18 cellular contexts compared by ENCODE assay signal in genomic region chr9:22065431-22065830, GRCh38. TPM values are rescaled to one million over a fixed set of nuclear protein-coding genes. Genes with fewer than 3 reads are reported as not detected.
"Had no signal": no experiment of that assay in that cellular context is flagged by ENCODE, and none has a peak within 500 bp of the region (broad histone marks: within the 10 kb centered on the region; RNA-seq: fewer than 3 reads in every experiment).

No MANE protein-coding gene starts in this region.

- H3K9me3 ChIP-seq: gastroesophageal sphincter, heart left ventricle, left ventricle myocardium inferior, thoracic aorta, upper lobe of left lung had no signal

- H3K27ac Mint-ChIP-seq: activated T-cell treated with anti-CD3 and anti-CD28 coated beads, Interleukin-2, amount 50 U/mL, for 72 hours; progenitor cell of endocrine pancreas had no signal

- ATAC-seq: esophagus mucosa, gastroesophageal sphincter, heart left ventricle, right cardiac atrium had no signal

- DNase-seq: activated gamma-delta T cell treated with Interleukin-2 at 50 U/mL for 16 hours; activated T-cell treated with anti-CD3 and anti-CD28 coated beads, Interleukin-2, amount 50 U/mL, for 72 hours; aorta; cortex of kidney; heart left ventricle; left ventricle myocardium inferior; right cardiac atrium; stimulated activated CD4-positive, alpha-beta T cell treated with anti-CD3 and anti-CD28 coated beads, Interleukin-15, amount 100 ng/mL, for 24 hours; stimulated activated CD4-positive, alpha-beta T cell treated with anti-CD3 and anti-CD28 coated beads, Interleukin-2, amount 100 ng/mL, for 48 hours; T1000; upper lobe of left lung had no signal

- H3K36me3 ChIP-seq: gastroesophageal sphincter, heart left ventricle, left ventricle myocardium inferior, thoracic aorta, upper lobe of left lung had no signal

- H3K4me1 Mint-ChIP-seq: neural crest cell had no signal

- H3K9me3 Mint-ChIP-seq: activated T-cell treated with anti-CD3 and anti-CD28 coated beads, Interleukin-2, amount 50 U/mL, for 72 hours; neural crest cell had no signal

- H3K4me1 ChIP-seq: gastroesophageal sphincter, left ventricle myocardium inferior, upper lobe of left lung had no signal

- H3K27me3 ChIP-seq: gastroesophageal sphincter, heart left ventricle, upper lobe of left lung had no signal

- H3K4me3 Mint-ChIP-seq: activated T-cell treated with anti-CD3 and anti-CD28 coated beads, Interleukin-2, amount 50 U/mL, for 72 hours; neural crest cell had no signal

- H3K27ac ChIP-seq: gastroesophageal sphincter, heart left ventricle, left ventricle myocardium inferior, SK-N-MC, skin epidermis, thoracic aorta, upper lobe of left lung had no signal

- H3K4me3 ChIP-seq: gastroesophageal sphincter, heart left ventricle, left ventricle myocardium inferior, SK-N-MC, skin epidermis, thoracic aorta, upper lobe of left lung had no signal

RNA-seq across cellular contexts. Expression of gene CDKN2B, which starts 56.3 kb away (rescaled TPM):
- total RNA-seq: neural crest cell had no signal
